21 cellular contexts compared by ENCODE assay signal in the genomic region with DNA sequence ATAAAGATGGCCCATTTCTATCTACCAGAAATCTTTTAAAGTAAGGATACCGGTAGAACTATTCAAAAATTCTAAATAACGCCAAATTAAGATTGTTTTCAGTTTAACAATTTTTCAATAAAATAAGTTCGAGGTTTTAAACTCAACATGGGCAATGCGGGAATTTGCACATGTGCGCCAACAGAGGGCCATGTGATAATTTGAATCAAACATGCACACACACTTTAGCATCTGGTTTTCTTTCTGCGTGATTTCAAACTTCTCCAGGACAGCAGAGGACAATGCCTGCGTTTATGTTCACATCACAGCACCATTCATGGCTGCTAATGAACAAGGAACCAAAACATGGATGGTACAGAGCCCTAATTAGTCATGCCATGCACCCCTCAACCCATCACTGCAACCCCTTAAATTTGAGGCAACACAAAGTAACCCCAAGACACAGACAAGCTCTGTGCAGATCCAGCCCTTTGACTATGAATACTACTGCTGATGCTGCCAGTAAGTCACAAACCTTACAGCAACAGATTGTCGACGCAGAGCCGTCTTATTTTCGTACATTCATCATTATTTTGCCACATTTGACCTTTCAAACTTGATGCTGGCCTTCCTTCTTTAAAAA. TPM values are rescaled to one million over a fixed set of nuclear protein-coding genes. Genes with fewer than 3 reads are reported as not detected.
DNase-seq lines count a peak whose midpoint lies in the region; ATAC-seq, FAIRE-seq and TF ChIP-seq lines count a peak whose summit lies in the region.
"Had no signal": no experiment of that assay in that cellular context is flagged by ENCODE, and none has a peak within 500 bp of the region (broad histone marks: within the 10 kb centered on the region; RNA-seq: fewer than 3 reads in every experiment).

No MANE protein-coding gene starts in this region.

- intact Hi-C loops in A673 (cut with micrococcal nuclease; ENCODE audit: unreplicated experiment) (loop anchor here (10.0 kb wide), 1 partner anchor 171 kb away; no protein-coding TSS in a partner anchor), right cardiac atrium (cut with DNase I) (no loop called here)
- intact Hi-C loops in activated CD4-positive, alpha-beta memory T cell treated with anti-CD3 and anti-CD28 coated beads for 36 hours (cut with micrococcal nuclease) = no loop called here

- H3K4me3 ChIP-seq in A673 (ENCODE audit: low read depth, low read length, poor library complexity, severe bottlenecking) (no peak overlapping the region), astrocyte (ENCODE audit: insufficient read depth, low read depth, low read length) (peak overlapping the region; percentile 86), right cardiac atrium (ENCODE audit: low read length) (no peak overlapping the region)
- H3K4me3 ChIP-seq: coronary artery had no signal

- H2AFZ ChIP-seq in astrocyte (ENCODE audit: low read depth, low read length) = no peak overlapping the region

- no peaks in the 10 kb centered on the region for H3K9me3 Mint-ChIP-seq in HFFc6
- no peaks in the 10 kb centered on the region for H3K9me3 Mint-ChIP-seq in astrocyte (ENCODE audit: unreplicated experiment)
- H3K9me3 Mint-ChIP-seq in activated CD4-positive, alpha-beta memory T cell treated with anti-CD3 and anti-CD28 coated beads for 36 hours = no peaks in the 10 kb centered on the region
- H3K9me3 Mint-ChIP-seq: activated T-cell treated with anti-CD3 and anti-CD28 coated beads, Interleukin-2, amount 50 U/mL, for 72 hours; nephron progenitor cell; T-helper 1 cell treated with Interleukin-12 subunit alpha and Interleukin-12 subunit beta and Interleukin-4 antibody, amounts not matched to agents 30 μg/mL and 1 μg/mL, for 36 hours had no signal

- H3K4me1 Mint-ChIP-seq in HFFc6 (ENCODE audit: low read depth) (peaks cover 32% of the 10 kb centered on the region), astrocyte (ENCODE audit: low read depth, unreplicated experiment) (peaks cover 9% of the 10 kb centered on the region)
- peaks cover 16% of the 10 kb centered on the region for H3K4me1 Mint-ChIP-seq in activated CD4-positive, alpha-beta memory T cell treated with anti-CD3 and anti-CD28 coated beads for 36 hours (ENCODE audit: low read depth)

- peaks cover 81% of the 10 kb centered on the region for H3K79me2 ChIP-seq in astrocyte (ENCODE audit: insufficient read depth, low read length)

- ATAC-seq in right cardiac atrium = no peak
- ATAC-seq in HG03378 (IDR thresholded peaks at IDR 0.05; ENCODE audit: unreplicated experiment) = no peak
- ATAC-seq: activated CD4-positive, alpha-beta T cell treated with anti-CD3 and anti-CD28 coated beads for 36 hours; activated T-cell treated with anti-CD3 and anti-CD28 coated beads, Interleukin-2, amount 50 U/mL, for 72 hours had no signal

- H4K20me1 ChIP-seq in astrocyte (ENCODE audit: insufficient read depth, low read length) = peaks cover 42% of the 10 kb centered on the region

- TF ChIP-seq CTCF in A673 (conservative IDR thresholded peaks at IDR 0.05; ENCODE audit: low read depth, low read length) = peak; percentile 33; the same call in 1 of the 2 replicates
- TF ChIP-seq CTCF in HFFc6 (IDR thresholded peaks at IDR 0.05) = peak; percentile 47; the same call in 1 of the 2 replicates
- peak; percentile 45 for TF ChIP-seq CTCF in astrocyte (IDR thresholded peaks at IDR 0.05; ENCODE audit: insufficient read depth, low read depth, low read length)

- CTCF ChIA-PET in A673 (lab: Charles Lee) = no interaction called here
- CTCF ChIA-PET in activated CD4-positive, alpha-beta memory T cell treated with anti-CD3 and anti-CD28 coated beads for 36 hours (lab: Charles Lee) = no interaction called here

- DNase-seq in A673 (ENCODE audit: low spot score) (peak; percentile 49), HFFc6 (no peak), astrocyte (ENCODE audit: low read depth) (peak; percentile 47), iris pigment epithelial cell (ENCODE audit: low read depth) (peak; percentile 48), right cardiac atrium (no peak)
- no peak for DNase-seq in activated CD4-positive, alpha-beta T cell treated with anti-CD3 and anti-CD28 coated beads, Interleukin-2, amount 50 U/mL, for 1 hour
- DNase-seq in activated CD4-positive, alpha-beta memory T cell treated with anti-CD3 and anti-CD28 coated beads for 36 hours = no peak
- DNase-seq: activated CD4-positive, alpha-beta T cell treated with anti-CD3 and anti-CD28 coated beads for 36 hours; activated T-cell treated with anti-CD3 and anti-CD28 coated beads, Interleukin-2, amount 50 U/mL, for 72 hours; esophagus squamous epithelium; KG1; NCI-H1417 treated with DMSO at 0.1 percent for 48 hours; NCI-H524; nephron progenitor cell; sigmoid colon; stimulated activated CD4-positive, alpha-beta T cell treated with anti-CD3 and anti-CD28 coated beads, Interleukin-4, amount 100 ng/mL, for 1 hour had no signal

- H3K36me3 Mint-ChIP-seq in HFFc6 (ENCODE audit: low read depth) = no peaks in the 10 kb centered on the region
- no peaks in the 10 kb centered on the region for H3K36me3 Mint-ChIP-seq in astrocyte (ENCODE audit: low read depth, unreplicated experiment)
- no peaks in the 10 kb centered on the region for H3K36me3 Mint-ChIP-seq in activated CD4-positive, alpha-beta memory T cell treated with anti-CD3 and anti-CD28 coated beads for 36 hours

- no peaks in the 10 kb centered on the region for H3K9me3 ChIP-seq in A673 (ENCODE audit: low read depth, low read length, poor library complexity, severe bottlenecking)
- H3K9me3 ChIP-seq in astrocyte (ENCODE audit: insufficient read depth, low read depth, low read length) = no peaks in the 10 kb centered on the region
- no peaks in the 10 kb centered on the region for H3K9me3 ChIP-seq in right cardiac atrium (ENCODE audit: control insufficient read depth, low read length)
- H3K9me3 ChIP-seq: esophagus squamous epithelium, sigmoid colon had no signal

- peak overlapping the region; percentile 92 for H3K4me2 ChIP-seq in astrocyte (ENCODE audit: low read length)

- H3K27ac ChIP-seq in A673 (ENCODE audit: low read depth, low read length, poor library complexity, severe bottlenecking) (no peak overlapping the region), astrocyte (ENCODE audit: low read depth, low read length) (peak overlapping the region; percentile 61), right cardiac atrium (ENCODE audit: low read length) (no peak overlapping the region)
- H3K27ac ChIP-seq: coronary artery, esophagus squamous epithelium had no signal

- H3K36me3 ChIP-seq in A673 (ENCODE audit: insufficient read depth, low read length, poor library complexity, severe bottlenecking) = no peaks in the 10 kb centered on the region
- peaks cover 6% of the 10 kb centered on the region for H3K36me3 ChIP-seq in astrocyte (ENCODE audit: insufficient read depth, low read length)
- H3K36me3 ChIP-seq: esophagus squamous epithelium, sigmoid colon had no signal

- H3K27ac Mint-ChIP-seq in HFFc6 (no peak overlapping the region), astrocyte (ENCODE audit: unreplicated experiment) (no peak overlapping the region)
- H3K27ac Mint-ChIP-seq in activated CD4-positive, alpha-beta memory T cell treated with anti-CD3 and anti-CD28 coated beads for 36 hours = no peak overlapping the region
- H3K27ac Mint-ChIP-seq: activated CD4-positive, alpha-beta T cell treated with anti-CD3 and anti-CD28 coated beads for 36 hours; activated T-cell treated with anti-CD3 and anti-CD28 coated beads, Interleukin-2, amount 50 U/mL, for 72 hours; nephron progenitor cell; T-helper 1 cell treated with Interleukin-12 subunit alpha and Interleukin-12 subunit beta and Interleukin-4 antibody, amounts not matched to agents 30 μg/mL and 1 μg/mL, for 36 hours had no signal

- FAIRE-seq in astrocyte (lab: Jason Lieb, UNC) = no peak
- FAIRE-seq: GM18507, urothelium cell line had no signal

- H3K4me3 Mint-ChIP-seq in HFFc6 = no peak overlapping the region; the same call in 1 of the 2 replicates
- peak overlapping the region; percentile 87 for H3K4me3 Mint-ChIP-seq in astrocyte (ENCODE audit: unreplicated experiment)
- H3K4me3 Mint-ChIP-seq in activated CD4-positive, alpha-beta memory T cell treated with anti-CD3 and anti-CD28 coated beads for 36 hours = no peak overlapping the region
- H3K4me3 Mint-ChIP-seq: activated CD4-positive, alpha-beta T cell treated with anti-CD3 and anti-CD28 coated beads for 36 hours; activated T-cell treated with anti-CD3 and anti-CD28 coated beads, Interleukin-2, amount 50 U/mL, for 72 hours; T-helper 1 cell treated with Interleukin-12 subunit alpha and Interleukin-12 subunit beta and Interleukin-4 antibody, amounts not matched to agents 30 μg/mL and 1 μg/mL, for 36 hours had no signal

- no TSS peak for BruUV-seq in A673 (replicated peaks; lab: Mats Ljungman, UMichigan)

- H3K27me3 ChIP-seq in A673 (replicated peaks; ENCODE audit: insufficient read depth, low read depth, low read length, poor library complexity) = peaks cover 5% of the 10 kb centered on the region
- no peaks in the 10 kb centered on the region for H3K27me3 ChIP-seq in astrocyte (ENCODE audit: insufficient read depth, low read length)
- no peaks in the 10 kb centered on the region for H3K27me3 ChIP-seq in right cardiac atrium (ENCODE audit: control insufficient read depth, insufficient read depth)

- WGBS in right cardiac atrium = 88% methylated on average over 11 of the region's 11 CpGs

- POLR2A ChIA-PET in A673 (lab: Charles Lee; ENCODE audit: low non-redundant PET) = no interaction called here
- POLR2A ChIA-PET in activated CD4-positive, alpha-beta memory T cell treated with anti-CD3 and anti-CD28 coated beads for 36 hours (lab: Charles Lee) = no interaction called here

- H3K4me1 ChIP-seq in A673 (ENCODE audit: insufficient read depth, low read length, poor library complexity, severe bottlenecking) = peaks cover 26% of the 10 kb centered on the region
- H3K4me1 ChIP-seq in astrocyte (ENCODE audit: insufficient read depth, low read length) = peaks cover 38% of the 10 kb centered on the region
- peaks cover 9% of the 10 kb centered on the region for H3K4me1 ChIP-seq in right cardiac atrium (ENCODE audit: control insufficient read depth, insufficient read depth, low read length)

- H3K9ac ChIP-seq in astrocyte (ENCODE audit: low read length) = peak overlapping the region; percentile 84

- H3K27me3 Mint-ChIP-seq in HFFc6 (ENCODE audit: insufficient read depth) (peaks cover 9% of the 10 kb centered on the region), astrocyte (ENCODE audit: low read depth, unreplicated experiment) (peaks cover 2% of the 10 kb centered on the region)
- H3K27me3 Mint-ChIP-seq in activated CD4-positive, alpha-beta memory T cell treated with anti-CD3 and anti-CD28 coated beads for 36 hours = peaks cover 54% of the 10 kb centered on the region

RNA-seq across cellular contexts. Expression of a gene that starts 2.8 kb away (rescaled TPM):
- total RNA-seq in A673 (2021) = 5.5 and 6.6 TPM in 2 replicates
- total RNA-seq in HFFc6 (2021; fragmentation: NEBNext Ultra II Directional; extraction: Animal tissue kit (Norgen Biotek cat#: 25700)) = 1 to 10 TPM in 2 of 6 experiments, under 1 TPM in 4; 0.28 to 1.9 (median 0.42) TPM
- 3.1 and 4.6 TPM in 2 replicates for total RNA-seq in astrocyte
- total RNA-seq in right cardiac atrium = 1 to 10 TPM in 3 of 4 donors, under 1 TPM in 1; 0.88 to 3.1 (median 1.5) TPM
- 0.29 TPM for polyA plus RNA-seq in right cardiac atrium
- total RNA-seq in activated CD4-positive, alpha-beta memory T cell treated with anti-CD3 and anti-CD28 coated beads for 36 hours = not detected
- total RNA-seq: activated CD4-positive, alpha-beta T cell treated with anti-CD3 and anti-CD28 coated beads for 36 hours; activated T-cell treated with anti-CD3 and anti-CD28 coated beads, Interleukin-2, amount 50 U/mL, for 72 hours had no signal

Comparison
In these comparisons a context has a peak if more than half of its experiments do, and no peak if none do; other contexts are left out.
1. DNase-seq: peak in A673 (single experiment), astrocyte (single experiment) and iris pigment epithelial cell (single experiment); none in HFFc6 (single experiment), right cardiac atrium (0 of 3), activated CD4-positive, alpha-beta T cell treated with anti-CD3 and anti-CD28 coated beads, Interleukin-2, amount 50 U/mL, for 1 hour (single experiment) and activated CD4-positive, alpha-beta memory T cell treated with anti-CD3 and anti-CD28 coated beads for 36 hours (single experiment).
2. Peak in every context shown above with its lines, with median percentiles within 50 percentile points of each other: CTCF ChIP-seq.